Comparison of ENCODE assay signal across 27 cellular contexts in the genomic region with DNA sequence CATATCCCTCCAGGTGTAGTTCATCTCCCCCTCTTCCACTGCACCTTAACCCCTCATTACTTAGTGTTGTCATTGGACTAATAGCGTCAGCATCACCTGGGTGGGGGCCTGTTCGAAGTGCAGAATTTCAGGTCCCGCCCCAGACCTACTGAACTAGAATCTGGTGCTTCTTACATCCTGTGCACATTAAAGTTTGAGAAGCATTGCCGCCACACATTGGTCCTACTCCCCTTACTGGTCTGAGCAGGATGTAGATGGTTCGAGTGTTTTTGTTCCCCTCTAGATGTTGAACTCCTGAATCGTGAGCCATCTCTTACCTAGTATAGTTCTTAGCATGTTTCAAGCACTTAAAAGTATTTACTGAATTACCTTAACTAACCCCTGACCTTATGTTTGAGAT. TPM values are rescaled to one million over a fixed set of nuclear protein-coding genes. Genes with fewer than 3 reads are reported as not detected.
DNase-seq lines count a peak whose midpoint lies in the region; ATAC-seq and TF ChIP-seq lines count a peak whose summit lies in the region.
"Had no signal": no experiment of that assay in that cellular context is flagged by ENCODE, and none has a peak within 500 bp of the region (broad histone marks: within the 10 kb centered on the region; RNA-seq: fewer than 3 reads in every experiment).

No MANE protein-coding gene starts in this region.

- ATAC-seq in CD4-positive, CD25-positive, alpha-beta regulatory T cell (ENCODE audit: low read depth in 2 of 2): peak; percentile 57 to 79
- ATAC-seq in WTC11 (no peak), HG03432 (IDR thresholded peaks at IDR 0.05; ENCODE audit: unreplicated experiment) (no peak)
- peak; percentile 43 to 67 for ATAC-seq in naive thymus-derived CD8-positive, alpha-beta T cell
- ATAC-seq: esophagus mucosa, foreskin keratinocyte had no signal

- H3K4me3 ChIP-seq in CD4-positive, CD25-positive, alpha-beta regulatory T cell (ENCODE audit: low read depth, low read length): no peak overlapping the region
- H3K4me3 ChIP-seq in GM12865 (ENCODE audit: low read depth, low read length) (no peak overlapping the region), breast epithelium (no peak overlapping the region)
- H3K4me3 ChIP-seq: adrenal gland, HAP-1, left ventricle myocardium inferior, right atrium auricular region, spleen had no signal

- TF ChIP-seq POLR2A in breast epithelium (IDR thresholded peaks at IDR 0.05): no peak

- CTCF ChIA-PET in WTC11 (lab: Charles Lee): no interaction called here

- no peaks in the 10 kb centered on the region for H3K27me3 ChIP-seq in CD4-positive, CD25-positive, alpha-beta regulatory T cell (ENCODE audit: control insufficient read depth, insufficient read depth, low read length)
- H3K27me3 ChIP-seq in breast epithelium: no peaks in the 10 kb centered on the region
- H3K27me3 ChIP-seq: adrenal gland, foreskin keratinocyte, right atrium auricular region, spleen had no signal

- peak in 1 of 3 donors; percentile 65 for DNase-seq in CD4-positive, CD25-positive, alpha-beta regulatory T cell
- peak; percentile 43 for DNase-seq in GM12865 (ENCODE audit: low read depth)
- DNase-seq in WTC11 (ENCODE audit: low spot score): no peak
- no peak for DNase-seq in naive thymus-derived CD8-positive, alpha-beta T cell
- DNase-seq in breast epithelium (ENCODE audit: low spot score in 2 of 2): no peak
- DNase-seq in chondrocyte (ENCODE audit: low spot score): no peak
- DNase-seq: activated CD4-positive, alpha-beta T cell treated with anti-CD3 and anti-CD28 coated beads, Interleukin-2, amount 50 U/mL, for 4 hours; activated gamma-delta T cell treated with Interleukin-2 at 50 U/mL for 16 hours; activated T-cell treated with anti-CD3 and anti-CD28 coated beads for 4 hours; DMS153; effector memory CD4-positive, alpha-beta T cell; foreskin keratinocyte; left ventricle myocardium inferior; MV-4-11; naive B cell; NCI-H146; NCI-H524 treated with DMSO at 0.1 percent for 48 hours; spleen; stimulated activated CD4-positive, alpha-beta T cell treated with anti-CD3 and anti-CD28 coated beads, Interleukin-2, amount 100 ng/mL, for 48 hours; stimulated activated naive CD4-positive, alpha-beta T cell had no signal

- peak overlapping the region in 1 of 4 donors; percentile 54 for H3K4me3 Mint-ChIP-seq in CD4-positive, CD25-positive, alpha-beta regulatory T cell
- H3K4me3 Mint-ChIP-seq in WTC11: no peak overlapping the region
- peak overlapping the region in 2 of 10 donors; percentile 28 to 37 for H3K4me3 Mint-ChIP-seq in naive thymus-derived CD8-positive, alpha-beta T cell
- no peak overlapping the region for H3K4me3 Mint-ChIP-seq in chondrocyte (ENCODE audit: unreplicated experiment)

- H3K9me3 ChIP-seq in CD4-positive, CD25-positive, alpha-beta regulatory T cell (ENCODE audit: control insufficient read depth in 2 of 2, low read length in 2 of 2): no peaks in the 10 kb centered on the region
- H3K9me3 ChIP-seq in breast epithelium: no peaks in the 10 kb centered on the region
- H3K9me3 ChIP-seq: adrenal gland, HAP-1, left ventricle myocardium inferior, right atrium auricular region, spleen had no signal

- H3K4me1 ChIP-seq in CD4-positive, CD25-positive, alpha-beta regulatory T cell (ENCODE audit: control insufficient read depth, insufficient read depth, low read length, poor library complexity, severe bottlenecking): peaks cover 11% of the 10 kb centered on the region
- no peaks in the 10 kb centered on the region for H3K4me1 ChIP-seq in breast epithelium
- H3K4me1 ChIP-seq: foreskin keratinocyte had no signal

- H3K9me3 Mint-ChIP-seq in CD4-positive, CD25-positive, alpha-beta regulatory T cell: no peaks in the 10 kb centered on the region
- no peaks in the 10 kb centered on the region for H3K9me3 Mint-ChIP-seq in WTC11
- no peaks in the 10 kb centered on the region for H3K9me3 Mint-ChIP-seq in naive thymus-derived CD8-positive, alpha-beta T cell
- no peaks in the 10 kb centered on the region for H3K9me3 Mint-ChIP-seq in chondrocyte (ENCODE audit: low read depth)
- H3K9me3 Mint-ChIP-seq: brain, naive B cell had no signal

- POLR2A ChIA-PET in WTC11 (lab: Charles Lee): no interaction called here
- POLR2A ChIA-PET in naive thymus-derived CD8-positive, alpha-beta T cell (lab: Charles Lee): no interaction called here

- intact Hi-C loops in breast epithelium (cut with DNase I; ENCODE audit: low total_unique reads): no loop called here

- H3K36me3 ChIP-seq in CD4-positive, CD25-positive, alpha-beta regulatory T cell (ENCODE audit: control insufficient read depth, insufficient read depth, low read length): peaks cover 11% of the 10 kb centered on the region
- H3K36me3 ChIP-seq in breast epithelium: no peaks in the 10 kb centered on the region
- H3K36me3 ChIP-seq: adrenal gland, left ventricle myocardium inferior, right atrium auricular region had no signal

- peaks cover 34 to 57% (median 55%) of the 10 kb centered on the region in 4 donors for H3K4me1 Mint-ChIP-seq in CD4-positive, CD25-positive, alpha-beta regulatory T cell
- peaks cover 10% of the 10 kb centered on the region for H3K4me1 Mint-ChIP-seq in WTC11
- H3K4me1 Mint-ChIP-seq in naive thymus-derived CD8-positive, alpha-beta T cell: peaks cover 30 to 57% (median 52%) of the 10 kb centered on the region in 4 donors
- no peaks in the 10 kb centered on the region for H3K4me1 Mint-ChIP-seq in chondrocyte (ENCODE audit: low read depth)

- no peaks in the 10 kb centered on the region for H3K27me3 Mint-ChIP-seq in CD4-positive, CD25-positive, alpha-beta regulatory T cell
- no peaks in the 10 kb centered on the region for H3K27me3 Mint-ChIP-seq in WTC11 (ENCODE audit: low read depth)
- no peaks in the 10 kb centered on the region for H3K27me3 Mint-ChIP-seq in naive thymus-derived CD8-positive, alpha-beta T cell
- no peaks in the 10 kb centered on the region for H3K27me3 Mint-ChIP-seq in chondrocyte (ENCODE audit: low read depth)
- H3K27me3 Mint-ChIP-seq: brain, naive B cell had no signal

- TF ChIP-seq CTCF in GM12865 (IDR thresholded peaks at IDR 0.05; ENCODE audit: insufficient read depth, low read depth, low read length, missing control alignments) (no peak), WTC11 (IDR thresholded peaks at IDR 0.05) (no peak), breast epithelium (IDR thresholded peaks at IDR 0.05) (no peak), chondrocyte (IDR thresholded peaks at IDR 0.05) (no peak)

- peak overlapping the region; percentile 8 to 72 (median 21) for H3K27ac Mint-ChIP-seq in CD4-positive, CD25-positive, alpha-beta regulatory T cell
- H3K27ac Mint-ChIP-seq in WTC11 (peak overlapping the region; percentile 38; the same call in 1 of the 2 replicates), chondrocyte (ENCODE audit: unreplicated experiment) (no peak overlapping the region)
- H3K27ac Mint-ChIP-seq in naive thymus-derived CD8-positive, alpha-beta T cell: peak overlapping the region in 5 of 10 donors; percentile 0 to 53 (median 40)

- peaks cover 25% of the 10 kb centered on the region for H3K36me3 Mint-ChIP-seq in CD4-positive, CD25-positive, alpha-beta regulatory T cell
- H3K36me3 Mint-ChIP-seq in WTC11: no peaks in the 10 kb centered on the region
- peaks cover 0 to 43% (median 6%) of the 10 kb centered on the region in 3 donors for H3K36me3 Mint-ChIP-seq in naive thymus-derived CD8-positive, alpha-beta T cell
- peaks cover 2% of the 10 kb centered on the region for H3K36me3 Mint-ChIP-seq in chondrocyte (ENCODE audit: low read depth)

- no peak overlapping the region for H3K27ac ChIP-seq in CD4-positive, CD25-positive, alpha-beta regulatory T cell (ENCODE audit: insufficient read depth, low read length, poor library complexity, severe bottlenecking)
- no peak overlapping the region for H3K27ac ChIP-seq in breast epithelium
- H3K27ac ChIP-seq: adrenal gland, foreskin keratinocyte, left ventricle myocardium inferior, parathyroid adenoma, right atrium auricular region had no signal

TF ChIP-seq in WTC11, 78 proteins besides CTCF, POLR2A, EP300 and RAD21 (continues in another document):
- no peak for TF ChIP-seq RELA (CRISPR knock-in tag; IDR thresholded peaks at IDR 0.05; ENCODE audit: borderline replicate concordance)

RNA-seq across cellular contexts. Expression of a gene that starts 13.2 kb away (rescaled TPM):
- total RNA-seq in CD4-positive, CD25-positive, alpha-beta regulatory T cell: 48.9 TPM
- 10 to 100 TPM; 11.0 to 16.0 (median 14.7) TPM for polyA plus RNA-seq in CD4-positive, CD25-positive, alpha-beta regulatory T cell
- 23.4 to 29.5 TPM (median 28.4 TPM) in 3 replicates for total RNA-seq in WTC11 (2021)
- 10 to 100 TPM; 20.8 to 21.9 TPM for total RNA-seq in naive thymus-derived CD8-positive, alpha-beta T cell
- polyA plus RNA-seq in naive thymus-derived CD8-positive, alpha-beta T cell: 10 to 100 TPM; 13.4 to 18.2 (median 16.4) TPM
- total RNA-seq in breast epithelium: 10 to 100 TPM; 12.5 to 14.5 (median 14.1) TPM
- total RNA-seq in chondrocyte: 31.9 to 34.6 TPM (median 32.3 TPM) in 3 replicates

RNA-seq across cellular contexts. Expression of a gene that starts 13.4 kb away (rescaled TPM):
- total RNA-seq in CD4-positive, CD25-positive, alpha-beta regulatory T cell: 5.4 TPM
- polyA plus RNA-seq in CD4-positive, CD25-positive, alpha-beta regulatory T cell: 1 to 10 TPM; 3.7 to 4.6 (median 4.0) TPM
- total RNA-seq in WTC11 (2021) (4.4 to 5.8 TPM (median 5.7 TPM) in 3 replicates), breast epithelium (10 to 100 TPM in 1 of 3 donors, 1 to 10 TPM in 2; 4.5 to 10.7 (median 9.5) TPM), chondrocyte (3.9 to 4.5 TPM (median 4.3 TPM) in 3 replicates)
- 1 to 10 TPM; 2.5 to 2.9 TPM for total RNA-seq in naive thymus-derived CD8-positive, alpha-beta T cell
- 10 to 100 TPM in 1 of 3 donors, 1 to 10 TPM in 2; 3.7 to 10.2 (median 5.4) TPM for polyA plus RNA-seq in naive thymus-derived CD8-positive, alpha-beta T cell

Comparison
In these comparisons a context has a peak if more than half of its experiments do, and no peak if none do; other contexts are left out.
1. ATAC-seq: peak in CD4-positive, CD25-positive, alpha-beta regulatory T cell (2 of 2) and naive thymus-derived CD8-positive, alpha-beta T cell (2 of 2); none in WTC11 (single experiment) and HG03432 (single experiment).